ENCODE assay signal across 17 cellular contexts in the genomic region with DNA sequence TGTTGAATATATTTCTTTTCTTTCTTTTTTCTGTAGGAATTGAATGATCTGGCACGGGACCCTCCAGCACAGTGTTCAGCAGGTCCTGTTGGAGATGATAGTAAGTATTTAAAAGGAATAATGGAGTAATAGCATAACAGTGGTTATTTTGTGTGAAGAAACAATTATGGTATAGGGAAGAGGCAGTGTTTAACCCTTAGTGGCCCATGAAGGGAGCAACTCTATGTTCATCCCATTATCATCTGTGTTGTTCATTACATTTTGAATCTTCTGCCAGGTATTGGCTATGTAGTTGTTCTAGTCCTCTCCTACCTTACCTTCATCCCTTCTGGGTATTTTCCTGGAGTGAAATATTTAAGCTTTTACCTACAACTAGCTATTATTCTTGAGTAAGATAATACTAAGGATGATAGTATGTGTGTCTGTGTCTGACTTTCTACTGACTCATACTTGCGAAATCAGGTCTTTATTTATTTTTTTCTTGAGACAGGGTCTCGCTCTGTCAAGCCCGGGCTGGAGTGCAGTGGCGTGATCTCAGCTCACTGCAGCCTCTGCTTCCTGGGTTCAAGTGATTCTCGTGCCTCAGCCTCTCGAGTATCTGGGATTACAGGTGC. TPM values are rescaled to one million over a fixed set of nuclear protein-coding genes. Genes with fewer than 3 reads are reported as not detected.
DNase-seq lines count a peak whose midpoint lies in the region; ATAC-seq, FAIRE-seq and TF ChIP-seq lines count a peak whose summit lies in the region.
"Had no signal": no experiment of that assay in that cellular context is flagged by ENCODE, and none has a peak within 500 bp of the region (broad histone marks: within the 10 kb centered on the region; RNA-seq: fewer than 3 reads in every experiment).

No MANE protein-coding gene starts in this region.

- H3K9me3 ChIP-seq in fibroblast of lung (ENCODE audit: control insufficient read depth, insufficient read depth, low read depth, low read length) (no peaks in the 10 kb centered on the region), skeletal muscle satellite cell (replicated peaks; ENCODE audit: low read length) (no peaks in the 10 kb centered on the region)
- H3K9me3 ChIP-seq: gastroesophageal sphincter, HAP-1 had no signal

- peaks cover 6% of the 10 kb centered on the region for H3K36me3 ChIP-seq in fibroblast of lung (ENCODE audit: control insufficient read depth, insufficient read depth, low read length)
- H3K36me3 ChIP-seq in skeletal muscle satellite cell (ENCODE audit: insufficient read depth, low read length), result peaks cover 21% of the 10 kb centered on the region

- peaks cover 2% of the 10 kb centered on the region for H4K20me1 ChIP-seq in fibroblast of lung (ENCODE audit: control insufficient read depth, extremely low read depth, insufficient read depth, low read length)

- H3K27me3 ChIP-seq in fibroblast of lung (ENCODE audit: control insufficient read depth, insufficient read depth, low read length) (no peaks in the 10 kb centered on the region), skeletal muscle satellite cell (ENCODE audit: control insufficient read depth, insufficient read depth, low read length) (no peaks in the 10 kb centered on the region)
- H3K27me3 ChIP-seq: gastroesophageal sphincter, tibial nerve had no signal

- H3K27ac Mint-ChIP-seq in T-helper 2 cell treated with Interferon-gamma antibody and Interleukin-4, amounts not matched to agents 5 μg/mL and 100 μg/mL, for 36 hours, result peak overlapping the region; percentile 23
- H3K27ac Mint-ChIP-seq in natural killer cell, result peak overlapping the region in 1 of 2 donors; percentile 52
- H3K27ac Mint-ChIP-seq: activated CD4-positive, alpha-beta memory T cell treated with anti-CD3 and anti-CD28 coated beads for 36 hours; activated naive CD4-positive, alpha-beta T cell treated with anti-CD3 and anti-CD28 coated beads for 36 hours had no signal

- no peak for DNase-seq in T-helper 2 cell treated with Interferon-gamma antibody and Interleukin-4, amounts not matched to agents 5 μg/mL and 100 μg/mL, for 36 hours (ENCODE audit: low spot score)
- no peak for DNase-seq in T-helper 2 cell
- peak; percentile 31 for DNase-seq in RCC 7860 (ENCODE audit: low spot score)
- peak; percentile 73 to 75 for DNase-seq in fibroblast of lung (ENCODE audit: low read depth in 2 of 2)
- no peak for DNase-seq in natural killer cell
- DNase-seq in NCI-H526 treated with DMSO at 0.1 percent for 48 hours (lab: John Stamatoyannopoulos, UW), result no peak
- DNase-seq: activated CD4-positive, alpha-beta memory T cell treated with anti-CD3 and anti-CD28 coated beads for 36 hours; activated naive CD4-positive, alpha-beta T cell treated with anti-CD3 and anti-CD28 coated beads for 36 hours; left cardiac atrium; small intestine had no signal

- no peak for FAIRE-seq in RCC 7860 (lab: Jason Lieb, UNC)
- FAIRE-seq: A204.1, small intestine had no signal

- intact Hi-C loops in natural killer cell (cut with micrococcal nuclease), result no loop called here

- H3K4me1 Mint-ChIP-seq in T-helper 2 cell treated with Interferon-gamma antibody and Interleukin-4, amounts not matched to agents 5 μg/mL and 100 μg/mL, for 36 hours (ENCODE audit: low read depth), result peaks cover 13% of the 10 kb centered on the region
- H3K4me1 Mint-ChIP-seq in natural killer cell, result peaks cover 5 to 7% of the 10 kb centered on the region in 2 donors

- no peak for ATAC-seq in HG03025 (IDR thresholded peaks at IDR 0.05; ENCODE audit: low FRiP score, unreplicated experiment)
- ATAC-seq in natural killer cell, result no peak
- ATAC-seq: gastroesophageal sphincter had no signal

- H3K4me3 ChIP-seq in fibroblast of lung (replicated peaks in 1 of 4; ENCODE audit: control extremely low read depth in 1 of 4, insufficient read depth in 1 of 4, low read depth in 3 of 4, low read length in 4 of 4) (no peak overlapping the region), skeletal muscle satellite cell (ENCODE audit: low read length) (no peak overlapping the region)
- H3K4me3 ChIP-seq: gastroesophageal sphincter, HAP-1, tibial nerve had no signal

- H3K27ac ChIP-seq in fibroblast of lung (ENCODE audit: insufficient read depth, low read length), result no peak overlapping the region
- H3K27ac ChIP-seq: gastroesophageal sphincter, tibial nerve had no signal

- no peak overlapping the region for H3K4me3 Mint-ChIP-seq in T-helper 2 cell treated with Interferon-gamma antibody and Interleukin-4, amounts not matched to agents 5 μg/mL and 100 μg/mL, for 36 hours
- no peak overlapping the region for H3K4me3 Mint-ChIP-seq in natural killer cell
- H3K4me3 Mint-ChIP-seq: activated CD4-positive, alpha-beta memory T cell treated with anti-CD3 and anti-CD28 coated beads for 36 hours; activated naive CD4-positive, alpha-beta T cell treated with anti-CD3 and anti-CD28 coated beads for 36 hours had no signal

- no peak overlapping the region for H2AFZ ChIP-seq in fibroblast of lung (ENCODE audit: low read length)

- TF ChIP-seq CTCF in fibroblast of lung (conservative IDR thresholded peaks at IDR 0.05 in 1 of 2, IDR thresholded peaks at IDR 0.05 in 1 of 2; ENCODE audit: low read depth in 1 of 2, low read length in 2 of 2) (no peak), natural killer cell (IDR thresholded peaks at IDR 0.05) (no peak)

- no peaks in the 10 kb centered on the region for H3K27me3 Mint-ChIP-seq in T-helper 2 cell treated with Interferon-gamma antibody and Interleukin-4, amounts not matched to agents 5 μg/mL and 100 μg/mL, for 36 hours (ENCODE audit: low read depth)
- H3K27me3 Mint-ChIP-seq in natural killer cell (ENCODE audit: low read depth in 2 of 2), result no peaks in the 10 kb centered on the region
- H3K27me3 Mint-ChIP-seq: activated CD4-positive, alpha-beta memory T cell treated with anti-CD3 and anti-CD28 coated beads for 36 hours; IgD-negative memory B cell had no signal

- H3K36me3 Mint-ChIP-seq in T-helper 2 cell treated with Interferon-gamma antibody and Interleukin-4, amounts not matched to agents 5 μg/mL and 100 μg/mL, for 36 hours (ENCODE audit: low read depth), result peaks cover 36% of the 10 kb centered on the region
- no peaks in the 10 kb centered on the region for H3K36me3 Mint-ChIP-seq in natural killer cell

- H3K79me2 ChIP-seq in fibroblast of lung (ENCODE audit: control insufficient read depth, insufficient read depth, low read length), result peaks cover 42% of the 10 kb centered on the region

- no peak overlapping the region for H3K4me2 ChIP-seq in fibroblast of lung (ENCODE audit: extremely low read depth, insufficient read depth, low read length)
- H3K4me2 ChIP-seq in skeletal muscle satellite cell (ENCODE audit: low read length), result peak overlapping the region; percentile 39

- peaks cover 4% of the 10 kb centered on the region for H3K9me3 Mint-ChIP-seq in T-helper 2 cell treated with Interferon-gamma antibody and Interleukin-4, amounts not matched to agents 5 μg/mL and 100 μg/mL, for 36 hours
- no peaks in the 10 kb centered on the region for H3K9me3 Mint-ChIP-seq in natural killer cell
- H3K9me3 Mint-ChIP-seq: activated CD4-positive, alpha-beta memory T cell treated with anti-CD3 and anti-CD28 coated beads for 36 hours; IgD-negative memory B cell had no signal

- H3K9ac ChIP-seq in fibroblast of lung (ENCODE audit: insufficient read depth, low read length), result no peak overlapping the region
- H3K9ac ChIP-seq in skeletal muscle satellite cell (ENCODE audit: low read depth, low read length), result no peak overlapping the region

- peaks cover 6% of the 10 kb centered on the region for H3K4me1 ChIP-seq in fibroblast of lung (ENCODE audit: control insufficient read depth, extremely low read depth, insufficient read depth, low read length)
- H3K4me1 ChIP-seq in skeletal muscle satellite cell (ENCODE audit: control insufficient read depth, insufficient read depth, low read length), result peaks cover 19% of the 10 kb centered on the region
- H3K4me1 ChIP-seq: HAP-1, tibial nerve had no signal

RNA-seq across cellular contexts. Expression of a gene that starts 39.3 kb away (rescaled TPM):
- 49.1 and 62.9 TPM in 2 replicates for total RNA-seq in fibroblast of lung
- polyA plus RNA-seq in fibroblast of lung, result 52.9 and 56.5 TPM in 2 replicates
- polyA plus RNA-seq in fibroblast of lung (2012), result 149 and 167 TPM in 2 replicates
- 7.2 and 10.6 TPM in 2 replicates for polyA minus RNA-seq in fibroblast of lung (ENCODE audit: low replicate concordance)
- total RNA-seq in skeletal muscle satellite cell (2012; rRNA removed), result 57.0 and 60.7 TPM in 2 replicates
- total RNA-seq in natural killer cell, result 100 to 1,000 TPM; 127 to 139 (median 131) TPM

RNA-seq across cellular contexts. Expression of a gene that starts 47.7 kb away (rescaled TPM):
- 29.0 and 43.9 TPM in 2 replicates for total RNA-seq in fibroblast of lung
- polyA plus RNA-seq in fibroblast of lung, result 15.8 and 18.6 TPM in 2 replicates
- 17.6 and 19.7 TPM in 2 replicates for polyA plus RNA-seq in fibroblast of lung (2012)
- 8.7 and 22.1 TPM in 2 replicates for polyA minus RNA-seq in fibroblast of lung (ENCODE audit: low replicate concordance)
- 101 and 157 TPM in 2 replicates for total RNA-seq in skeletal muscle satellite cell (2012; rRNA removed)
- total RNA-seq in natural killer cell, result 100 to 1,000 TPM in 1 of 3 donors, 10 to 100 TPM in 2; 75.6 to 124 (median 84.8) TPM

Comparison
In these comparisons a context has a peak if more than half of its experiments do, and no peak if none do; other contexts are left out.
1. DNase-seq: peak in RCC 7860 (single experiment) and fibroblast of lung (2 of 2); none in T-helper 2 cell treated with Interferon-gamma antibody and Interleukin-4, amounts not matched to agents 5 μg/mL and 100 μg/mL, for 36 hours (single experiment), T-helper 2 cell (0 of 5), natural killer cell (single experiment) and NCI-H526 treated with DMSO at 0.1 percent for 48 hours (single experiment).